1 cellular context compared by ENCODE assay signal in genomic region chr10:72265925-72266865, GRCh38.
TF ChIP-seq lines count a peak whose summit lies in the region.

No MANE protein-coding gene starts in this region.

TF ChIP-seq in K562, 482 proteins besides CTCF, POLR2A, EP300 and RAD21 (continued from another document and continues in another):
- no peak for TF ChIP-seq AFF1 (IDR thresholded peaks at IDR 0.05; ENCODE audit: low read depth in 1 of 2, partially characterized antibody in 2 of 2)
- no peak for TF ChIP-seq RNF2 (IDR thresholded peaks at IDR 0.05)
- no peak for TF ChIP-seq ZFP1 (CRISPR knock-in tag; IDR thresholded peaks at IDR 0.05)
- no peak for TF ChIP-seq FOXA1 (IDR thresholded peaks at IDR 0.05; ENCODE audit: borderline replicate concordance)
- no peak for TF ChIP-seq ZNF592 (IDR thresholded peaks at IDR 0.05)
- no peak for TF ChIP-seq ARHGAP35 (IDR thresholded peaks at IDR 0.05; ENCODE audit: partially characterized antibody)
- TF ChIP-seq DMBX1 (CRISPR knock-in tag; IDR thresholded peaks at IDR 0.05; ENCODE audit: borderline replicate concordance) = 0 out of 2 replicates have a peak, but pooled peaks have one; percentile 30
- TF ChIP-seq NFIC (IDR thresholded peaks at IDR 0.05) = no peak
- no peak for TF ChIP-seq SREBF1 (IDR thresholded peaks at IDR 0.05; ENCODE audit: borderline replicate concordance, low read depth, low read length)
- TF ChIP-seq ZNF408 (CRISPR knock-in tag; IDR thresholded peaks at IDR 0.05; ENCODE audit: low read depth) = no peak
- no peak for TF ChIP-seq GABPB1 (CRISPR knock-in tag; IDR thresholded peaks at IDR 0.05)
- no peak for TF ChIP-seq GTF2A2 (tag; IDR thresholded peaks at IDR 0.05)
- no peak for TF ChIP-seq BRF1 (IDR thresholded peaks at IDR 0.05; ENCODE audit: borderline replicate concordance, extremely low read depth, insufficient read length)
- TF ChIP-seq, protein P1, sequence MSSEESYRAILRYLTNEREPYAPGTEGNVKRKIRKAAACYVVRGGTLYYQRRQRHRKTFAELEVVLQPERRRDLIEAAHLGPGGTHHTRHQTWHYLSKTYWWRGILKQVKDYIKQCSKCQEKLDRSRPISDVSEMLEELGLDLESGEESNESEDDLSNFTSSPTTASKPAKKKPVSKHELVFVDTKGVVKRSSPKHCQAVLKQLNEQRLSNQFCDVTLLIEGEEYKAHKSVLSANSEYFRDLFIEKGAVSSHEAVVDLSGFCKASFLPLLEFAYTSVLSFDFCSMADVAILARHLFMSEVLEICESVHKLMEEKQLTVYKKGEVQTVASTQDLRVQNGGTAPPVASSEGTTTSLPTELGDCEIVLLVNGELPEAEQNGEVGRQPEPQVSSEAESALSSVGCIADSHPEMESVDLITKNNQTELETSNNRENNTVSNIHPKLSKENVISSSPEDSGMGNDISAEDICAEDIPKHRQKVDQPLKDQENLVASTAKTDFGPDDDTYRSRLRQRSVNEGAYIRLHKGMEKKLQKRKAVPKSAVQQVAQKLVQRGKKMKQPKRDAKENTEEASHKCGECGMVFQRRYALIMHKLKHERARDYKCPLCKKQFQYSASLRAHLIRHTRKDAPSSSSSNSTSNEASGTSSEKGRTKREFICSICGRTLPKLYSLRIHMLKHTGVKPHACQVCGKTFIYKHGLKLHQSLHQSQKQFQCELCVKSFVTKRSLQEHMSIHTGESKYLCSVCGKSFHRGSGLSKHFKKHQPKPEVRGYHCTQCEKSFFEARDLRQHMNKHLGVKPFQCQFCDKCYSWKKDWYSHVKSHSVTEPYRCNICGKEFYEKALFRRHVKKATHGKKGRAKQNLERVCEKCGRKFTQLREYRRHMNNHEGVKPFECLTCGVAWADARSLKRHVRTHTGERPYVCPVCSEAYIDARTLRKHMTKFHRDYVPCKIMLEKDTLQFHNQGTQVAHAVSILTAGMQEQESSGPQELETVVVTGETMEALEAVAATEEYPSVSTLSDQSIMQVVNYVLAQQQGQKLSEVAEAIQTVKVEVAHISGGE (CRISPR knock-in tag; IDR thresholded peaks at IDR 0.05) = no peak
- TF ChIP-seq GATA2 (CRISPR knock-in tag; IDR thresholded peaks at IDR 0.05) = peak; percentile 24; the same call in 1 of the 2 replicates
- no peak for TF ChIP-seq ELF2 (CRISPR knock-in tag; IDR thresholded peaks at IDR 0.05)
- TF ChIP-seq RBM25 (IDR thresholded peaks at IDR 0.05; ENCODE audit: low read depth, low read length, severe bottlenecking) = peak; percentile 87
- TF ChIP-seq GTF3C2 (IDR thresholded peaks at IDR 0.05; ENCODE audit: borderline replicate concordance, extremely low read depth, insufficient read length) = no peak
- no peak for TF ChIP-seq ILK (tag; IDR thresholded peaks at IDR 0.05; ENCODE audit: borderline replicate concordance, low read depth)
- TF ChIP-seq PRPF4 (IDR thresholded peaks at IDR 0.05; ENCODE audit: insufficient read depth, low read depth, low read length, poor library complexity, severe bottlenecking) = no peak
- no peak for TF ChIP-seq PCBP1 (IDR thresholded peaks at IDR 0.05; ENCODE audit: low read depth, low read length, poor library complexity, severe bottlenecking)
- no peak for TF ChIP-seq ZBTB1 (CRISPR knock-in tag; IDR thresholded peaks at IDR 0.05; ENCODE audit: borderline replicate concordance, low read depth)
- TF ChIP-seq POLR2AphosphoS5 (IDR thresholded peaks at IDR 0.05; ENCODE audit: control insufficient read depth, insufficient read depth, low read depth, low read length) = no peak
- no peak for TF ChIP-seq RBBP5 (IDR thresholded peaks at IDR 0.05; ENCODE audit: borderline replicate concordance, insufficient read depth, low read length, poor library complexity, severe bottlenecking)
- TF ChIP-seq DIDO1 (tag; IDR thresholded peaks at IDR 0.05; ENCODE audit: low read depth) = no peak
- no peak for TF ChIP-seq SIN3A (IDR thresholded peaks at IDR 0.05; ENCODE audit: borderline replicate concordance in 2 of 2, control insufficient read depth in 1 of 2, low read depth in 2 of 2, low read length in 2 of 2)
- no peak for TF ChIP-seq KAT7 (CRISPR knock-in tag; IDR thresholded peaks at IDR 0.05; ENCODE audit: borderline replicate concordance)
- TF ChIP-seq CXXC5 (CRISPR knock-in tag; IDR thresholded peaks at IDR 0.05) = peak; percentile 29; the same call in 1 of the 2 replicates
- 0 out of 2 replicates have a peak, but pooled peaks have one; percentile 12 for TF ChIP-seq ZNF263 (CRISPR knock-in tag; IDR thresholded peaks at IDR 0.05; ENCODE audit: borderline replicate concordance)
- TF ChIP-seq ZC3H11A (IDR thresholded peaks at IDR 0.05; ENCODE audit: low read depth, low read length) = no peak
- TF ChIP-seq, protein P2, sequence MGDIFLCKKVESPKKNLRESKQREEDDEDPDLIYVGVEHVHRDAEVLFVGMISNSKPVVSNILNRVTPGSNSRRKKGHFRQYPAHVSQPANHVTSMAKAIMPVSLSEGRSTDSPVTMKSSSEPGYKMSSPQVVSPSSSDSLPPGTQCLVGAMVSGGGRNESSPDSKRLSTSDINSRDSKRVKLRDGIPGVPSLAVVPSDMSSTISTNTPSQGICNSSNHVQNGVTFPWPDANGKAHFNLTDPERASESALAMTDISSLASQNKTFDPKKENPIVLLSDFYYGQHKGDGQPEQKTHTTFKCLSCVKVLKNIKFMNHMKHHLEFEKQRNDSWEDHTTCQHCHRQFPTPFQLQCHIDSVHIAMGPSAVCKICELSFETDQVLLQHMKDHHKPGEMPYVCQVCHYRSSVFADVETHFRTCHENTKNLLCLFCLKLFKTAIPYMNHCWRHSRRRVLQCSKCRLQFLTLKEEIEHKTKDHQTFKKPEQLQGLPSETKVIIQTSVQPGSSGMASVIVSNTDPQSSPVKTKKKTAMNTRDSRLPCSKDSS (IDR thresholded peaks at IDR 0.05; ENCODE audit: low read depth, partially characterized antibody) = no peak
- TF ChIP-seq MLX (CRISPR knock-in tag; conservative IDR thresholded peaks at IDR 0.05) = no peak
- TF ChIP-seq NUFIP1 (IDR thresholded peaks at IDR 0.05; ENCODE audit: partially characterized antibody) = no peak
- TF ChIP-seq ZNF75A (CRISPR knock-in tag; IDR thresholded peaks at IDR 0.05) = no peak
- TF ChIP-seq HOXB6 (CRISPR knock-in tag; IDR thresholded peaks at IDR 0.05; ENCODE audit: borderline replicate concordance) = no peak
- 0 out of 2 replicates have a peak, but pooled peaks have one; percentile 28 for TF ChIP-seq LEF1 (IDR thresholded peaks at IDR 0.05)
- TF ChIP-seq POLR2AphosphoS2 (IDR thresholded peaks at IDR 0.05; ENCODE audit: low read length) = no peak
- TF ChIP-seq CC2D1A (IDR thresholded peaks at IDR 0.05) = peak; percentile 54; the same call in 1 of the 2 replicates
- TF ChIP-seq, protein P3, sequence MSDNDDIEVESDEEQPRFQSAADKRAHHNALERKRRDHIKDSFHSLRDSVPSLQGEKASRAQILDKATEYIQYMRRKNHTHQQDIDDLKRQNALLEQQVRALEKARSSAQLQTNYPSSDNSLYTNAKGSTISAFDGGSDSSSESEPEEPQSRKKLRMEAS (CRISPR knock-in tag; IDR thresholded peaks at IDR 0.05) = no peak
- no peak for TF ChIP-seq C11orf30 (IDR thresholded peaks at IDR 0.05; ENCODE audit: low read depth)
- no peak for TF ChIP-seq ZNF778 (CRISPR knock-in tag; IDR thresholded peaks at IDR 0.05)
- TF ChIP-seq RHOXF2B (CRISPR knock-in tag; conservative IDR thresholded peaks at IDR 0.05) = no peak
- TF ChIP-seq ATF1 (CRISPR knock-in tag; IDR thresholded peaks at IDR 0.05) = no peak
- no peak for TF ChIP-seq ATF1 (tag; IDR thresholded peaks at IDR 0.05)
- TF ChIP-seq YBX1 (IDR thresholded peaks at IDR 0.05) = no peak
- TF ChIP-seq ADNP (tag; IDR thresholded peaks at IDR 0.05) = no peak
- TF ChIP-seq, protein P4, sequence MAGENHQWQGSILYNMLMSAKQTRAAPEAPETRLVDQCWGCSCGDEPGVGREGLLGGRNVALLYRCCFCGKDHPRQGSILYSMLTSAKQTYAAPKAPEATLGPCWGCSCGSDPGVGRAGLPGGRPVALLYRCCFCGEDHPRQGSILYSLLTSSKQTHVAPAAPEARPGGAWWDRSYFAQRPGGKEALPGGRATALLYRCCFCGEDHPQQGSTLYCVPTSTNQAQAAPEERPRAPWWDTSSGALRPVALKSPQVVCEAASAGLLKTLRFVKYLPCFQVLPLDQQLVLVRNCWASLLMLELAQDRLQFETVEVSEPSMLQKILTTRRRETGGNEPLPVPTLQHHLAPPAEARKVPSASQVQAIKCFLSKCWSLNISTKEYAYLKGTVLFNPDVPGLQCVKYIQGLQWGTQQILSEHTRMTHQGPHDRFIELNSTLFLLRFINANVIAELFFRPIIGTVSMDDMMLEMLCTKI (IDR thresholded peaks at IDR 0.05; ENCODE audit: partially characterized antibody) = no peak
- no peak for TF ChIP-seq SP2 (IDR thresholded peaks at IDR 0.05; ENCODE audit: extremely low read depth, low read depth, low read length, poor library complexity, severe bottlenecking)
- no peak for TF ChIP-seq TCFL5 (CRISPR knock-in tag; conservative IDR thresholded peaks at IDR 0.05)
- TF ChIP-seq ZNF780A (CRISPR knock-in tag; IDR thresholded peaks at IDR 0.05) = no peak
